ENCODE assay signal across 1 cellular context in genomic region chr16:58392215-58393137, GRCh38.
TF ChIP-seq lines count a peak whose summit lies in the region.

TSS of gene GINS3 (plus strand) at chr16:58392471. CDS start at chr16:58392602, 131 bp downstream.

TF ChIP-seq in HepG2, 621 proteins besides CTCF, POLR2A, EP300 and RAD21 (continued from another document and continues in another):
- TF ChIP-seq, protein P1, sequence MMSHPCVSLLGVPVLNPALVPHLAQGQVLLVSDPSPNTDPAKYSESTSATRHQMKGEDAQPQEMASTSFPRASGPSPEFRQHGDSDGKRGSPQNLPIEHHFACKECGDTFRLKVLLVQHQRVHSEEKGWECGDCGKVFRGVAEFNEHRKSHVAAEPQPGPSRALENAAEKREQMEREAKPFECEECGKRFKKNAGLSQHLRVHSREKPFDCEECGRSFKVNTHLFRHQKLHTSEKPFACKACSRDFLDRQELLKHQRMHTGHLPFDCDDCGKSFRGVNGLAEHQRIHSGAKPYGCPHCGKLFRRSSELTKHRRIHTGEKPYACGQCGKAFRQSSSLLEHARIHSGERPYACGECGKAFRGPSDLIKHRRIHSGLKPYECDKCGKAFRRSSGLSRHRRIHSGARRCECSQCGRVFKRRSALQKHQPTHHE (CRISPR knock-in tag; IDR thresholded peaks at IDR 0.05; ENCODE audit: borderline replicate concordance): peak; percentile 60; the same call in 1 of the 2 replicates
- TF ChIP-seq, protein P2, sequence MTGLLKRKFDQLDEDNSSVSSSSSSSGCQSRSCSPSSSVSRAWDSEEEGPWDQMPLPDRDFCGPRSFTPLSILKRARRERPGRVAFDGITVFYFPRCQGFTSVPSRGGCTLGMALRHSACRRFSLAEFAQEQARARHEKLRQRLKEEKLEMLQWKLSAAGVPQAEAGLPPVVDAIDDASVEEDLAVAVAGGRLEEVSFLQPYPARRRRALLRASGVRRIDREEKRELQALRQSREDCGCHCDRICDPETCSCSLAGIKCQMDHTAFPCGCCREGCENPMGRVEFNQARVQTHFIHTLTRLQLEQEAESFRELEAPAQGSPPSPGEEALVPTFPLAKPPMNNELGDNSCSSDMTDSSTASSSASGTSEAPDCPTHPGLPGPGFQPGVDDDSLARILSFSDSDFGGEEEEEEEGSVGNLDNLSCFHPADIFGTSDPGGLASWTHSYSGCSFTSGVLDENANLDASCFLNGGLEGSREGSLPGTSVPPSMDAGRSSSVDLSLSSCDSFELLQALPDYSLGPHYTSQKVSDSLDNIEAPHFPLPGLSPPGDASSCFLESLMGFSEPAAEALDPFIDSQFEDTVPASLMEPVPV (CRISPR knock-in tag; IDR thresholded peaks at IDR 0.05): peak; percentile 99
- TF ChIP-seq HINFP (CRISPR knock-in tag; IDR thresholded peaks at IDR 0.05; ENCODE audit: low read depth) (peak; percentile 89; the same call in 1 of the 2 replicates), ETV5 (CRISPR knock-in tag; IDR thresholded peaks at IDR 0.05; ENCODE audit: borderline replicate concordance) (peak; percentile 92), CREM (IDR thresholded peaks at IDR 0.05) (peak; percentile 95), CREM (CRISPR knock-in tag; IDR thresholded peaks at IDR 0.05) (0 out of 2 replicates have a peak, but pooled peaks have one; percentile 34), MXD4 (CRISPR knock-in tag; IDR thresholded peaks at IDR 0.05) (peak; percentile 60), PHF8 (CRISPR knock-in tag; IDR thresholded peaks at IDR 0.05) (peak; percentile 94), KDM1A (CRISPR knock-in tag; IDR thresholded peaks at IDR 0.05) (peak; percentile 24; the same call in 1 of the 2 replicates), HDAC1 (CRISPR knock-in tag; IDR thresholded peaks at IDR 0.05) (peak; percentile 94), ZNF510 (CRISPR knock-in tag; IDR thresholded peaks at IDR 0.05; ENCODE audit: low read depth) (no peak; the same call in 1 of the 2 replicates), ZC3H13 (CRISPR knock-in tag; IDR thresholded peaks at IDR 0.05) (peak; percentile 83), TMF1 (CRISPR knock-in tag; IDR thresholded peaks at IDR 0.05; ENCODE audit: low read depth) (peak; percentile 94; the same call in 1 of the 2 replicates), NR0B2 (CRISPR knock-in tag; IDR thresholded peaks at IDR 0.05) (peak; percentile 86), SP2 (CRISPR knock-in tag; IDR thresholded peaks at IDR 0.05) (peak; percentile 23; the same call in 1 of the 2 replicates), CENPT (CRISPR knock-in tag; IDR thresholded peaks at IDR 0.05; ENCODE audit: low read depth) (peak; percentile 95), ZNF788 (CRISPR knock-in tag; IDR thresholded peaks at IDR 0.05; ENCODE audit: borderline replicate concordance) (peak; percentile 79; the same call in 1 of the 2 replicates), ZNF501 (CRISPR knock-in tag; IDR thresholded peaks at IDR 0.05) (peak; percentile 97), ZNF326 (CRISPR knock-in tag; IDR thresholded peaks at IDR 0.05; ENCODE audit: borderline replicate concordance) (no peak), ZNF816 (CRISPR knock-in tag; IDR thresholded peaks at IDR 0.05; ENCODE audit: borderline replicate concordance) (peak; percentile 74; the same call in 1 of the 2 replicates), ATRX (CRISPR knock-in tag; IDR thresholded peaks at IDR 0.05; ENCODE audit: borderline replicate concordance) (no peak), KAT8 (CRISPR knock-in tag; IDR thresholded peaks at IDR 0.05) (peak; percentile 93), SATB2 (CRISPR knock-in tag; IDR thresholded peaks at IDR 0.05) (no peak), ZNF660 (CRISPR knock-in tag; IDR thresholded peaks at IDR 0.05; ENCODE audit: borderline replicate concordance, low read depth) (no peak), FOSL2 (CRISPR knock-in tag; IDR thresholded peaks at IDR 0.05) (peak; percentile 37; the same call in 1 of the 2 replicates), ZNF432 (CRISPR knock-in tag; IDR thresholded peaks at IDR 0.05; ENCODE audit: borderline replicate concordance) (no peak), ZNF749 (CRISPR knock-in tag; IDR thresholded peaks at IDR 0.05; ENCODE audit: borderline replicate concordance) (peak; percentile 81; the same call in 1 of the 2 replicates), HOXA7 (CRISPR knock-in tag; IDR thresholded peaks at IDR 0.05) (peak; percentile 54; the same call in 1 of the 2 replicates), RXRB (CRISPR knock-in tag; IDR thresholded peaks at IDR 0.05; ENCODE audit: borderline replicate concordance) (peak; percentile 37; the same call in 1 of the 2 replicates), SCMH1 (CRISPR knock-in tag; IDR thresholded peaks at IDR 0.05; ENCODE audit: borderline replicate concordance) (no peak), ZC3H4 (CRISPR knock-in tag; IDR thresholded peaks at IDR 0.05; ENCODE audit: borderline replicate concordance) (no peak), BCL3 (CRISPR knock-in tag; IDR thresholded peaks at IDR 0.05) (peak; percentile 87), ARNTL (CRISPR knock-in tag; IDR thresholded peaks at IDR 0.05) (peak; percentile 62; the same call in 1 of the 2 replicates), ZNF780A (CRISPR knock-in tag; IDR thresholded peaks at IDR 0.05) (peak; percentile 81; the same call in 1 of the 2 replicates), ZNF318 (CRISPR knock-in tag; IDR thresholded peaks at IDR 0.05) (no peak; the same call in none of the 2 replicates), ZNF761 (CRISPR knock-in tag; conservative IDR thresholded peaks at IDR 0.05) (no peak), ZNF670 (CRISPR knock-in tag; IDR thresholded peaks at IDR 0.05; ENCODE audit: borderline replicate concordance) (peak; percentile 77), FOXA1 (IDR thresholded peaks at IDR 0.05) (no peak), FOXA1 (CRISPR knock-in tag; IDR thresholded peaks at IDR 0.05) (peak; percentile 24; the same call in 1 of the 2 replicates), RBFOX2 (IDR thresholded peaks at IDR 0.05; ENCODE audit: low read depth, low read length) (peak; percentile 90), TAF1 (CRISPR knock-in tag; IDR thresholded peaks at IDR 0.05) (peak; percentile 78), ZNF446 (CRISPR knock-in tag; IDR thresholded peaks at IDR 0.05) (peak; percentile 78; the same call in 1 of the 2 replicates)
- TF ChIP-seq, protein P3, sequence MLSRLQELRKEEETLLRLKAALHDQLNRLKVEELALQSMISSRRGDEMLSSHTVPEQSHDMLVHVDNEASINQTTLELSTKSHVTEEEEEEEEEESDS (CRISPR knock-in tag; IDR thresholded peaks at IDR 0.05; ENCODE audit: borderline replicate concordance): 0 out of 2 replicates have a peak, but pooled peaks have one; percentile 73
- TF ChIP-seq, protein P4, sequence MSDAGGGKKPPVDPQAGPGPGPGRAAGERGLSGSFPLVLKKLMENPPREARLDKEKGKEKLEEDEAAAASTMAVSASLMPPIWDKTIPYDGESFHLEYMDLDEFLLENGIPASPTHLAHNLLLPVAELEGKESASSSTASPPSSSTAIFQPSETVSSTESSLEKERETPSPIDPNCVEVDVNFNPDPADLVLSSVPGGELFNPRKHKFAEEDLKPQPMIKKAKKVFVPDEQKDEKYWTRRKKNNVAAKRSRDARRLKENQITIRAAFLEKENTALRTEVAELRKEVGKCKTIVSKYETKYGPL (CRISPR knock-in tag; IDR thresholded peaks at IDR 0.05): 0 out of 2 replicates have a peak, but pooled peaks have one; percentile 18
- TF ChIP-seq, protein P5, sequence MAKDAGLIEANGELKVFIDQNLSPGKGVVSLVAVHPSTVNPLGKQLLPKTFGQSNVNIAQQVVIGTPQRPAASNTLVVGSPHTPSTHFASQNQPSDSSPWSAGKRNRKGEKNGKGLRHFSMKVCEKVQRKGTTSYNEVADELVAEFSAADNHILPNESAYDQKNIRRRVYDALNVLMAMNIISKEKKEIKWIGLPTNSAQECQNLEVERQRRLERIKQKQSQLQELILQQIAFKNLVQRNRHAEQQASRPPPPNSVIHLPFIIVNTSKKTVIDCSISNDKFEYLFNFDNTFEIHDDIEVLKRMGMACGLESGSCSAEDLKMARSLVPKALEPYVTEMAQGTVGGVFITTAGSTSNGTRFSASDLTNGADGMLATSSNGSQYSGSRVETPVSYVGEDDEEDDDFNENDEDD (CRISPR knock-in tag; IDR thresholded peaks at IDR 0.05; ENCODE audit: borderline replicate concordance): peak; percentile 100
